ENCODE assay signal across 9 cellular contexts in genomic region chr7:123635551-123636359, GRCh38. TPM values are rescaled to one million over a fixed set of nuclear protein-coding genes. Genes with fewer than 3 reads are reported as not detected.
DNase-seq lines count a peak whose midpoint lies in the region; ATAC-seq and TF ChIP-seq lines count a peak whose summit lies in the region.
"Had no signal": no experiment of that assay in that cellular context is flagged by ENCODE, and none has a peak within 500 bp of the region (broad histone marks: within the 10 kb centered on the region; RNA-seq: fewer than 3 reads in every experiment).

No MANE protein-coding gene starts in this region.

- no peak overlapping the region for H3K4me3 ChIP-seq in epithelial cell of esophagus (ENCODE audit: low read length)
- H3K4me3 ChIP-seq: HAP-1 had no signal

- ATAC-seq in GM19372 (IDR thresholded peaks at IDR 0.05; ENCODE audit: low read depth, unreplicated experiment) (peak; percentile 58), GM18909 (IDR thresholded peaks at IDR 0.05; ENCODE audit: poor library complexity, unreplicated experiment) (no peak)

- TF ChIP-seq CTCF in epithelial cell of esophagus (IDR thresholded peaks at IDR 0.05; ENCODE audit: insufficient read depth, low read depth, low read length, missing control alignments): peak; percentile 81

- DNase-seq in AG08396 (ENCODE audit: low spot score): peak; percentile 25
- peak; percentile 29 for DNase-seq in NCI-H2227 treated with DMSO at 0.1 percent for 48 hours (lab: John Stamatoyannopoulos, UW)
- DNase-seq in epithelial cell of esophagus (ENCODE audit: low read depth): peak; percentile 59
- DNase-seq in pulmonary artery endothelial cell (ENCODE audit: low read depth, low spot score): peak; percentile 47
- no peak for DNase-seq in NCI-H128 (lab: John Stamatoyannopoulos, UW; ENCODE audit: unreplicated experiment)
- DNase-seq in stimulated activated CD4-positive, alpha-beta T cell treated with anti-CD3 and anti-CD28 coated beads, Interleukin-12 subunit alpha, Interleukin-12 subunit beta, amount 100 ng/mL, for 4 hours: no peak

RNA-seq across cellular contexts. Expression of gene LMOD2, which starts 19.9 kb away (rescaled TPM):
- total RNA-seq in pulmonary artery endothelial cell: 0.07 TPM in 1 of 2 replicates, not detected in the other

RNA-seq across cellular contexts. Expression of gene ASB15, which starts 34.1 kb away (rescaled TPM):
- total RNA-seq in pulmonary artery endothelial cell: not detected in 2 replicates

Comparison
In these comparisons a context has a peak if more than half of its experiments do, and no peak if none do; other contexts are left out.
1. DNase-seq: peak in AG08396 (single experiment), NCI-H2227 treated with DMSO at 0.1 percent for 48 hours (single experiment), epithelial cell of esophagus (single experiment) and pulmonary artery endothelial cell (single experiment); none in NCI-H128 (single experiment) and stimulated activated CD4-positive, alpha-beta T cell treated with anti-CD3 and anti-CD28 coated beads, Interleukin-12 subunit alpha, Interleukin-12 subunit beta, amount 100 ng/mL, for 4 hours (single experiment).